In genomic region chr22:26485013-26485412, GRCh38 we compare ENCODE assay signal across 10 cellular contexts. TPM values are rescaled to one million over a fixed set of nuclear protein-coding genes. Genes with fewer than 3 reads are reported as not detected.
DNase-seq lines count a peak whose midpoint lies in the region; ATAC-seq and TF ChIP-seq lines count a peak whose summit lies in the region.
"Had no signal": no experiment of that assay in that cellular context is flagged by ENCODE, and none has a peak within 500 bp of the region (broad histone marks: within the 10 kb centered on the region; RNA-seq: fewer than 3 reads in every experiment).

No MANE protein-coding gene starts in this region.

- H3K27me3 ChIP-seq in CD4-positive, alpha-beta T cell (ENCODE audit: control insufficient read depth, insufficient read depth, low read length), result no peaks in the 10 kb centered on the region

- peaks cover 51% of the 10 kb centered on the region for H3K36me3 Mint-ChIP-seq in CD4-positive, alpha-beta T cell (ENCODE audit: low read depth)
- H3K36me3 Mint-ChIP-seq in brain, result peaks cover 24% of the 10 kb centered on the region
- H3K36me3 Mint-ChIP-seq in nephron (ENCODE audit: low read depth), result peaks cover 19% of the 10 kb centered on the region

- H3K27ac Mint-ChIP-seq in CD4-positive, alpha-beta T cell, result peak overlapping the region; percentile 94
- H3K27ac Mint-ChIP-seq in brain (peak overlapping the region; percentile 34 to 99 (median 60)), nephron (peak overlapping the region; percentile 6 to 84 (median 65))

- intact Hi-C loops in CD4-positive, alpha-beta T cell (cut with DNase I, micrococcal nuclease), result no loop called here

- no peaks in the 10 kb centered on the region for H3K9me3 ChIP-seq in CD4-positive, alpha-beta T cell (ENCODE audit: control insufficient read depth, low read length)

- no peak overlapping the region for H3K27ac ChIP-seq in CD4-positive, alpha-beta T cell (ENCODE audit: low read depth, low read length)

- no peaks in the 10 kb centered on the region for H3K9me3 Mint-ChIP-seq in CD4-positive, alpha-beta T cell
- H3K9me3 Mint-ChIP-seq in brain, result peaks cover 0 to 4% (median 0%) of the 10 kb centered on the region in 5 experiments
- no peaks in the 10 kb centered on the region for H3K9me3 Mint-ChIP-seq in nephron

- no peaks in the 10 kb centered on the region for H3K27me3 Mint-ChIP-seq in CD4-positive, alpha-beta T cell
- peaks cover 15% of the 10 kb centered on the region for H3K27me3 Mint-ChIP-seq in brain
- no peaks in the 10 kb centered on the region for H3K27me3 Mint-ChIP-seq in nephron (ENCODE audit: low read depth)

- no peak for ATAC-seq in CD4-positive, alpha-beta T cell (ENCODE audit: poor library complexity)
- ATAC-seq in HG02798 (IDR thresholded peaks at IDR 0.05; ENCODE audit: poor library complexity, unreplicated experiment) (no peak), HG02678 (IDR thresholded peaks at IDR 0.05; ENCODE audit: unreplicated experiment) (no peak)
- ATAC-seq: left ventricle myocardium superior had no signal

- H3K4me3 Mint-ChIP-seq in CD4-positive, alpha-beta T cell, result peak overlapping the region; percentile 77
- H3K4me3 Mint-ChIP-seq in brain (peak overlapping the region; percentile 93 to 99 (median 98)), nephron (peak overlapping the region; percentile 90 to 97 (median 95))

- peak overlapping the region; percentile 77 for H3K4me3 ChIP-seq in Jurkat, Clone E6-1 (ENCODE audit: low read length)

- CTCF ChIA-PET in CD4-positive, alpha-beta T cell (lab: Charles Lee), result interaction anchor here (0.9 kb wide), 1 partner anchor 24 kb away, joined by 3 read pairs; no protein-coding TSS in a partner anchor
- CTCF ChIA-PET in HEK293T (lab: Yijun Ruan, JAX), result no interaction called here

- TF ChIP-seq CTCF in CD4-positive, alpha-beta T cell (IDR thresholded peaks at IDR 0.05), result no peak
- TF ChIP-seq CTCF in brain (conservative IDR thresholded peaks at IDR 0.05) (no peak), nephron (IDR thresholded peaks at IDR 0.05; ENCODE audit: unreplicated experiment in 3 of 3) (no peak)

- POLR2A ChIA-PET in CD4-positive, alpha-beta T cell (lab: Charles Lee), result interaction anchor here (0.6 to 4.1 kb wide), 10 partner anchors 10 to 188 kb away, joined by 3 to 71 read pairs (median 20); partner anchors contain the start of genes ASPHD2 and TFIP11
- POLR2A ChIA-PET in HEK293T (lab: Yijun Ruan, JAX), result interaction anchor here (1.1 to 2.3 kb wide), 4 partner anchors 18 to 65 kb away, joined by 3 to 14 read pairs (median 8); partner anchors contain the start of gene TFIP11

- peaks cover 60% of the 10 kb centered on the region for H3K4me1 Mint-ChIP-seq in CD4-positive, alpha-beta T cell (ENCODE audit: low read depth)
- peaks cover 58% of the 10 kb centered on the region for H3K4me1 Mint-ChIP-seq in brain
- H3K4me1 Mint-ChIP-seq in nephron, result peaks cover 55% of the 10 kb centered on the region

- DNase-seq in CD4-positive, alpha-beta T cell, result no peak
- DNase-seq in Jurkat, Clone E6-1 (ENCODE audit: low read depth, low spot score), result no peak
- DNase-seq in HEK293T (ENCODE audit: extremely low spot score) (no peak), COLO829 (ENCODE audit: low spot score) (no peak)
- DNase-seq: left ventricle myocardium superior, NCI-H1694 had no signal

TF ChIP-seq in HEK293T, 16 proteins besides CTCF, POLR2A, EP300 and RAD21:
- TF ChIP-seq SUZ12 (IDR thresholded peaks at IDR 0.05) (no peak), CTBP1 (IDR thresholded peaks at IDR 0.05; ENCODE audit: borderline replicate concordance) (no peak), ZNF384 (IDR thresholded peaks at IDR 0.05) (no peak), PKNOX1 (IDR thresholded peaks at IDR 0.05) (no peak), FOXK2 (IDR thresholded peaks at IDR 0.05) (no peak)
TF ChIP-seq in HEK293T: peak in this region for 0.

RNA-seq across cellular contexts. Expression of gene SRRD, which starts 1.3 kb away (rescaled TPM):
- 10 to 100 TPM; 25.8 to 27.2 TPM for total RNA-seq in CD4-positive, alpha-beta T cell
- polyA plus RNA-seq in Jurkat, Clone E6-1 (2012; ENCODE audit: insufficient read depth, insufficient read length), result 31.7 TPM
- 17.2 TPM for polyA plus RNA-seq in brain (ENCODE audit: insufficient read depth, low read depth, low replicate concordance)

RNA-seq across cellular contexts. Expression of gene HPS4, which starts 1.4 kb away (rescaled TPM):
- total RNA-seq in CD4-positive, alpha-beta T cell, result 10 to 100 TPM; 61.6 to 67.0 TPM
- 55.0 TPM for polyA plus RNA-seq in Jurkat, Clone E6-1 (2012; ENCODE audit: insufficient read depth, insufficient read length)
- polyA plus RNA-seq in brain (ENCODE audit: insufficient read depth, low read depth, low replicate concordance), result 25.0 TPM

RNA-seq across cellular contexts. Expression of gene TFIP11, which starts 27.3 kb away (rescaled TPM):
- 100 to 1,000 TPM; 111 TPM for total RNA-seq in CD4-positive, alpha-beta T cell
- polyA plus RNA-seq in Jurkat, Clone E6-1 (2012; ENCODE audit: insufficient read depth, insufficient read length), result 83.7 TPM
- polyA plus RNA-seq in brain (ENCODE audit: insufficient read depth, low read depth, low replicate concordance), result 24.2 TPM

RNA-seq across cellular contexts. Expression of gene ASPHD2, which starts 56.0 kb away (rescaled TPM):
- under 1 TPM; 0.70 to 0.85 TPM for total RNA-seq in CD4-positive, alpha-beta T cell
- polyA plus RNA-seq in Jurkat, Clone E6-1 (2012; ENCODE audit: insufficient read depth, insufficient read length), result 4.9 TPM
- 8.0 TPM for polyA plus RNA-seq in brain (ENCODE audit: insufficient read depth, low read depth, low replicate concordance)
